In genomic region chr20:3753098-3753497, GRCh38 we compare ENCODE assay signal across 8 cellular contexts. TPM values are rescaled to one million over a fixed set of nuclear protein-coding genes. Genes with fewer than 3 reads are reported as not detected.
A peak's percentile ranks its signal among the peaks of the same experiment; 100 is the strongest.
DNase-seq lines count a peak whose midpoint lies in the region; ATAC-seq and TF ChIP-seq lines count a peak whose summit lies in the region.

No MANE protein-coding gene starts in this region.

- no peak for TF ChIP-seq EP300 in Ishikawa (IDR thresholded peaks at IDR 0.05; ENCODE audit: borderline replicate concordance)

- H3K36me3 ChIP-seq in DND-41 (ENCODE audit: insufficient read depth, low read length) (peaks cover 36% of the 10 kb centered on the region), SJCRH30 (peaks cover 5% of the 10 kb centered on the region; the same call in 1 of the 2 replicates), cardiac muscle cell (no peaks in the 10 kb centered on the region)

- H3K4me3 ChIP-seq in DND-41 (ENCODE audit: low read depth in 1 of 2, low read length in 2 of 2) (no peak overlapping the region), SJCRH30 (no peak overlapping the region), cardiac muscle cell (no peak overlapping the region), retinal pigment epithelial cell (ENCODE audit: low read length) (no peak overlapping the region)

- no peak overlapping the region for H3K27ac ChIP-seq in DND-41 (ENCODE audit: low read length)
- no peak overlapping the region for H3K27ac ChIP-seq in SJCRH30
- H3K27ac ChIP-seq in cardiac muscle cell: no peak overlapping the region

- no peaks in the 10 kb centered on the region for H3K27me3 Mint-ChIP-seq in activated naive CD8-positive, alpha-beta T cell treated with anti-CD3 and anti-CD28 coated beads, Interleukin-2, amount 10 ng/mL, durations not matched to agents 7 days and 5 days

- DNase-seq in DND-41: peak; percentile 66
- peak; percentile 34 to 71 for DNase-seq in SJCRH30
- DNase-seq in activated naive CD8-positive, alpha-beta T cell treated with anti-CD3 and anti-CD28 coated beads, Interleukin-2, amount 10 ng/mL, durations not matched to agents 7 days and 5 days: no peak
- DNase-seq in cardiac muscle cell (ENCODE audit: low read depth in 1 of 2, low spot score in 1 of 2): peak; percentile 68 to 84
- DNase-seq in retinal pigment epithelial cell (ENCODE audit: low read depth): peak; percentile 17

- no peak overlapping the region for H3K9ac ChIP-seq in DND-41 (ENCODE audit: low read depth, low read length)

- H3K36me3 Mint-ChIP-seq in activated naive CD8-positive, alpha-beta T cell treated with anti-CD3 and anti-CD28 coated beads, Interleukin-2, amount 10 ng/mL, durations not matched to agents 7 days and 5 days: peaks cover 2% of the 10 kb centered on the region

- no peak overlapping the region for H3K4me2 ChIP-seq in DND-41 (ENCODE audit: insufficient read depth, low read length)

- peaks cover 5% of the 10 kb centered on the region; the same call in 1 of the 2 replicates for H4K20me1 ChIP-seq in DND-41 (ENCODE audit: insufficient read depth, low read length)

- H3K4me3 Mint-ChIP-seq in activated naive CD8-positive, alpha-beta T cell treated with anti-CD3 and anti-CD28 coated beads, Interleukin-2, amount 10 ng/mL, durations not matched to agents 7 days and 5 days: no peak overlapping the region

- TF ChIP-seq CTCF in DND-41 (IDR thresholded peaks at IDR 0.05; ENCODE audit: borderline replicate concordance, extremely low read depth, low read length, poor library complexity, severe bottlenecking) (peak; percentile 86), cardiac muscle cell (IDR thresholded peaks at IDR 0.05; ENCODE audit: low read depth, low read length) (peak; percentile 88), retinal pigment epithelial cell (conservative IDR thresholded peaks at IDR 0.05; ENCODE audit: low read depth, low read length) (peak; percentile 90)

- peak; percentile 73 for TF ChIP-seq RAD21 in Ishikawa (IDR thresholded peaks at IDR 0.05; ENCODE audit: low read depth)

- no peaks in the 10 kb centered on the region for H3K79me2 ChIP-seq in DND-41 (ENCODE audit: insufficient read depth, low read length)

- ATAC-seq in DND-41 (ENCODE audit: insufficient read depth, low read depth) (peak; percentile 85), HG03442 (IDR thresholded peaks at IDR 0.05; ENCODE audit: unreplicated experiment) (no peak), HG02588 (IDR thresholded peaks at IDR 0.05; ENCODE audit: unreplicated experiment) (no peak)
- ATAC-seq in activated naive CD8-positive, alpha-beta T cell treated with anti-CD3 and anti-CD28 coated beads, Interleukin-2, amount 10 ng/mL, durations not matched to agents 7 days and 5 days (ENCODE audit: low read depth): peak; percentile 68

- no peaks in the 10 kb centered on the region for H3K27me3 ChIP-seq in DND-41 (ENCODE audit: insufficient read depth, low read length, poor library complexity)
- no peaks in the 10 kb centered on the region for H3K27me3 ChIP-seq in SJCRH30
- H3K27me3 ChIP-seq in cardiac muscle cell: peaks cover 48% of the 10 kb centered on the region

- peaks cover 7% of the 10 kb centered on the region for H3K4me1 Mint-ChIP-seq in activated naive CD8-positive, alpha-beta T cell treated with anti-CD3 and anti-CD28 coated beads, Interleukin-2, amount 10 ng/mL, durations not matched to agents 7 days and 5 days

- no peak overlapping the region for H3K27ac Mint-ChIP-seq in activated naive CD8-positive, alpha-beta T cell treated with anti-CD3 and anti-CD28 coated beads, Interleukin-2, amount 10 ng/mL, durations not matched to agents 7 days and 5 days

- H3K9me3 Mint-ChIP-seq in activated naive CD8-positive, alpha-beta T cell treated with anti-CD3 and anti-CD28 coated beads, Interleukin-2, amount 10 ng/mL, durations not matched to agents 7 days and 5 days: no peaks in the 10 kb centered on the region

- H3K9me3 ChIP-seq in DND-41 (ENCODE audit: insufficient read depth, low read length, severe bottlenecking) (no peaks in the 10 kb centered on the region), SJCRH30 (replicated peaks) (no peaks in the 10 kb centered on the region), cardiac muscle cell (ENCODE audit: low read depth) (no peaks in the 10 kb centered on the region)

- POLR2A ChIA-PET in activated naive CD8-positive, alpha-beta T cell treated with anti-CD3 and anti-CD28 coated beads, Interleukin-2, amount 10 ng/mL, durations not matched to agents 7 days and 5 days (lab: Charles Lee): interaction anchor here (0.7 to 1.5 kb wide), 2 partner anchors 9 to 15 kb away, joined by 3 to 12 read pairs; partner anchors contain the start of gene ADISSP

- H3K4me1 ChIP-seq in DND-41 (ENCODE audit: insufficient read depth, low read length): no peaks in the 10 kb centered on the region
- H3K4me1 ChIP-seq in SJCRH30: no peaks in the 10 kb centered on the region
- no peaks in the 10 kb centered on the region for H3K4me1 ChIP-seq in cardiac muscle cell (ENCODE audit: low read depth)

- no peak overlapping the region for H2AFZ ChIP-seq in DND-41 (ENCODE audit: low read depth, low read length)

TF ChIP-seq in Ishikawa, 13 proteins besides CTCF, POLR2A, EP300 and RAD21:
- TF ChIP-seq CREB1 (IDR thresholded peaks at IDR 0.05; ENCODE audit: low read depth): no peak
- no peak for TF ChIP-seq REST (IDR thresholded peaks at IDR 0.05; ENCODE audit: low read depth)
- TF ChIP-seq, protein P1, sequence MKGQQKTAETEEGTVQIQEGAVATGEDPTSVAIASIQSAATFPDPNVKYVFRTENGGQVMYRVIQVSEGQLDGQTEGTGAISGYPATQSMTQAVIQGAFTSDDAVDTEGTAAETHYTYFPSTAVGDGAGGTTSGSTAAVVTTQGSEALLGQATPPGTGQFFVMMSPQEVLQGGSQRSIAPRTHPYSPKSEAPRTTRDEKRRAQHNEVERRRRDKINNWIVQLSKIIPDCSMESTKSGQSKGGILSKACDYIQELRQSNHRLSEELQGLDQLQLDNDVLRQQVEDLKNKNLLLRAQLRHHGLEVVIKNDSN (IDR thresholded peaks at IDR 0.05): no peak
- TF ChIP-seq NFIC (IDR thresholded peaks at IDR 0.05): no peak
- TF ChIP-seq ZBTB7A (IDR thresholded peaks at IDR 0.05; ENCODE audit: low read depth): no peak
- TF ChIP-seq TCF12 (IDR thresholded peaks at IDR 0.05; ENCODE audit: low read depth): no peak
- TF ChIP-seq CEBPB (IDR thresholded peaks at IDR 0.05): no peak
- TF ChIP-seq YY1 (IDR thresholded peaks at IDR 0.05; ENCODE audit: low read depth): no peak
- no peak for TF ChIP-seq EGR1 (IDR thresholded peaks at IDR 0.05)
- TF ChIP-seq TEAD4 (IDR thresholded peaks at IDR 0.05): no peak
- no peak for TF ChIP-seq TAF1 (IDR thresholded peaks at IDR 0.05; ENCODE audit: low read depth)
TF ChIP-seq in Ishikawa: peak in this region for 0.

RNA-seq across cellular contexts. Expression of gene ADISSP, which starts 14.5 kb away (rescaled TPM):
- total RNA-seq in SJCRH30 (2014; rRNA removed; shearing (Covaris generic)): 44.9 and 51.3 TPM in 2 replicates
- 10 to 100 TPM; 21.9 to 22.1 TPM for total RNA-seq in activated naive CD8-positive, alpha-beta T cell treated with anti-CD3 and anti-CD28 coated beads, Interleukin-2, amount 10 ng/mL, durations not matched to agents 7 days and 5 days
- total RNA-seq in cardiac muscle cell: 22.5 and 24.1 TPM in 2 replicates
- polyA plus RNA-seq in cardiac muscle cell: 38.5 and 45.3 TPM in 2 replicates

RNA-seq across cellular contexts. Expression of gene HSPA12B, which starts 20.6 kb away (rescaled TPM):
- total RNA-seq in SJCRH30 (2014; rRNA removed; shearing (Covaris generic)): not detected in 2 replicates
- total RNA-seq in activated naive CD8-positive, alpha-beta T cell treated with anti-CD3 and anti-CD28 coated beads, Interleukin-2, amount 10 ng/mL, durations not matched to agents 7 days and 5 days: not detected
- 0.18 and 0.92 TPM in 2 replicates for total RNA-seq in cardiac muscle cell
- 1.2 TPM in 1 of 2 replicates, not detected in the other for polyA plus RNA-seq in cardiac muscle cell

RNA-seq across cellular contexts. Expression of gene SPEF1, which starts 28.1 kb away (rescaled TPM):
- 0.08 and 0.16 TPM in 2 replicates for total RNA-seq in SJCRH30 (2014; rRNA removed; shearing (Covaris generic))
- not detected for total RNA-seq in activated naive CD8-positive, alpha-beta T cell treated with anti-CD3 and anti-CD28 coated beads, Interleukin-2, amount 10 ng/mL, durations not matched to agents 7 days and 5 days
- 0.95 and 1.6 TPM in 2 replicates for total RNA-seq in cardiac muscle cell
- 0.61 and 1.2 TPM in 2 replicates for polyA plus RNA-seq in cardiac muscle cell

RNA-seq across cellular contexts. Expression of gene CENPB, which starts 33.4 kb away (rescaled TPM):
- 34.6 and 36.7 TPM in 2 replicates for total RNA-seq in SJCRH30 (2014; rRNA removed; shearing (Covaris generic))
- total RNA-seq in activated naive CD8-positive, alpha-beta T cell treated with anti-CD3 and anti-CD28 coated beads, Interleukin-2, amount 10 ng/mL, durations not matched to agents 7 days and 5 days: 10 to 100 TPM; 63.3 to 65.7 TPM
- 45.0 and 47.6 TPM in 2 replicates for total RNA-seq in cardiac muscle cell
- polyA plus RNA-seq in cardiac muscle cell: 10.5 and 12.5 TPM in 2 replicates

RNA-seq across cellular contexts. Expression of gene SIGLEC1, which starts 40.7 kb away (rescaled TPM):
- total RNA-seq in SJCRH30 (2014; rRNA removed; shearing (Covaris generic)): 0.02 TPM in 1 of 2 replicates, not detected in the other
- total RNA-seq in activated naive CD8-positive, alpha-beta T cell treated with anti-CD3 and anti-CD28 coated beads, Interleukin-2, amount 10 ng/mL, durations not matched to agents 7 days and 5 days: under 1 TPM; 0.20 to 0.25 TPM
- total RNA-seq in cardiac muscle cell: not detected in 2 replicates
- polyA plus RNA-seq in cardiac muscle cell: not detected in 2 replicates

Comparison
In these comparisons a context has a peak if more than half of its experiments do, and no peak if none do; other contexts are left out.
1. ATAC-seq: peak in DND-41 (single experiment) and activated naive CD8-positive, alpha-beta T cell treated with anti-CD3 and anti-CD28 coated beads, Interleukin-2, amount 10 ng/mL, durations not matched to agents 7 days and 5 days (single experiment); none in HG03442 (single experiment) and HG02588 (single experiment).
2. Peak in every context shown above with its lines, with median percentiles within 50 percentile points of each other: CTCF ChIP-seq.